27 cellular contexts compared by ENCODE assay signal in genomic region chr13:113765241-113765910, GRCh38. TPM values are rescaled to one million over a fixed set of nuclear protein-coding genes. Genes with fewer than 3 reads are reported as not detected.
DNase-seq lines count a peak whose midpoint lies in the region; ATAC-seq, FAIRE-seq and TF ChIP-seq lines count a peak whose summit lies in the region.
"Had no signal": no experiment of that assay in that cellular context is flagged by ENCODE, and none has a peak within 500 bp of the region (broad histone marks: within the 10 kb centered on the region; RNA-seq: fewer than 3 reads in every experiment).

No MANE protein-coding gene starts in this region.

- no peaks in the 10 kb centered on the region for H3K9me2 ChIP-seq in GM23248 (ENCODE audit: insufficient read depth)

- H3K27ac ChIP-seq in GM23248 (no peak overlapping the region), upper lobe of right lung (no peak overlapping the region)
- H3K27ac ChIP-seq: ascending aorta, C4-2B, epithelial cell of prostate, gastrocnemius medialis, RWPE1, tibial artery had no signal

- FAIRE-seq in D721Med (lab: Jason Lieb, UNC) = no peak

- H2AFZ ChIP-seq in GM23248 = no peak overlapping the region

- H3K4me3 ChIP-seq in GM23248 (no peak overlapping the region), upper lobe of right lung (no peak overlapping the region)
- H3K4me3 ChIP-seq: ascending aorta, gastrocnemius medialis, tibial artery had no signal

- TF ChIP-seq CTCF in glutamatergic neuron (IDR thresholded peaks at IDR 0.05; ENCODE audit: partially characterized antibody, unreplicated experiment) (no peak), upper lobe of right lung (IDR thresholded peaks at IDR 0.05) (no peak), D721Med (IDR thresholded peaks at IDR 0.05; ENCODE audit: insufficient read depth, missing control alignments) (no peak)

- peaks cover 3% of the 10 kb centered on the region for H3K27me3 Mint-ChIP-seq in glutamatergic neuron (ENCODE audit: unreplicated experiment)

- DNase-seq in GM23248 = peak; percentile 12
- peak; percentile 88 for DNase-seq in NCI-H748 (lab: John Stamatoyannopoulos, UW; ENCODE audit: unreplicated experiment)
- DNase-seq in glutamatergic neuron = no peak
- DNase-seq in upper lobe of right lung = peak; percentile 8
- DNase-seq in HEK293T (ENCODE audit: extremely low spot score) = no peak
- DNase-seq in D721Med (ENCODE audit: insufficient read length, low spot score) = no peak
- DNase-seq: activated CD4-positive, CD25-positive, alpha-beta regulatory T cell treated with anti-CD3 and anti-CD28 coated beads, Interleukin-2, amount 50 U/mL, for 72 hours; activated naive CD4-positive, alpha-beta T cell treated with anti-CD3 and anti-CD28 coated beads, Interleukin-2, amount 10 ng/mL, durations not matched to agents 7 days and 5 days; activated T-cell treated with anti-CD3 and anti-CD28 coated beads, Interleukin-2, amount 50 U/mL, for 24 hours; central memory CD4-positive, alpha-beta T cell; DMS 273 treated with DMSO at 0.1 percent for 48 hours; gastrocnemius medialis; KG1; MV-4-11; NCI-H1694 treated with DMSO at 0.1 percent for 48 hours; NCI-H345; posterior cingulate gyrus; stimulated activated CD4-positive, alpha-beta T cell treated with anti-CD3 and anti-CD28 coated beads, Interleukin-2, amount 100 ng/mL, for 48 hours; stimulated activated naive CD8-positive, alpha-beta T cell treated with anti-CD3 and anti-CD28 coated beads, Interleukin-15, Interleukin-2, amounts not matched to agents 100 U/mL and 50 U/mL, for 24 hours had no signal

- no peaks in the 10 kb centered on the region for H3K4me1 ChIP-seq in GM23248 (ENCODE audit: insufficient read depth)
- H3K4me1 ChIP-seq in upper lobe of right lung = no peaks in the 10 kb centered on the region
- H3K4me1 ChIP-seq: ascending aorta, gastrocnemius medialis, tibial artery had no signal

- POLR2A ChIA-PET in HEK293T (lab: Yijun Ruan, JAX) = no interaction called here

- no peak overlapping the region for H3K9ac ChIP-seq in GM23248

- H3K79me2 ChIP-seq in GM23248 (ENCODE audit: insufficient read depth) = no peaks in the 10 kb centered on the region

- WGBS in GM23248 (ENCODE audit: low coverage in 1 of 2, low lambda C conversion rate in 2 of 2, missing lambda C conversion rate in 2 of 2), 2 experiments = 14 to 15% methylated on average over 11 to 12 of the region's 12 CpGs

- H3K36me3 ChIP-seq in GM23248 (ENCODE audit: low read depth) (no peaks in the 10 kb centered on the region), upper lobe of right lung (no peaks in the 10 kb centered on the region)
- H3K36me3 ChIP-seq: gastrocnemius medialis, tibial artery had no signal

- no peaks in the 10 kb centered on the region for H3F3A ChIP-seq in GM23248 (ENCODE audit: insufficient read depth)

- peaks cover 10% of the 10 kb centered on the region for H3K36me3 Mint-ChIP-seq in glutamatergic neuron (ENCODE audit: unreplicated experiment)
- H3K36me3 Mint-ChIP-seq: activated naive CD4-positive, alpha-beta T cell treated with anti-CD3 and anti-CD28 coated beads, Interleukin-2, amount 10 ng/mL, durations not matched to agents 7 days and 5 days had no signal

- no peak overlapping the region for H3K4me3 Mint-ChIP-seq in glutamatergic neuron (ENCODE audit: unreplicated experiment)
- H3K4me3 Mint-ChIP-seq: activated naive CD4-positive, alpha-beta T cell treated with anti-CD3 and anti-CD28 coated beads, Interleukin-2, amount 10 ng/mL, durations not matched to agents 7 days and 5 days; activated T-cell treated with anti-CD3 and anti-CD28 coated beads, Interleukin-2, amount 50 U/mL, for 24 hours; nephron had no signal

- H3K27me3 ChIP-seq in GM23248 (replicated peaks; ENCODE audit: insufficient read depth) (peaks cover 12% of the 10 kb centered on the region), upper lobe of right lung (no peaks in the 10 kb centered on the region)
- H3K27me3 ChIP-seq: ascending aorta had no signal

- intact Hi-C loops in upper lobe of right lung (cut with DNase I) = no loop called here

- peaks cover 4% of the 10 kb centered on the region for H3K9me3 Mint-ChIP-seq in glutamatergic neuron (ENCODE audit: unreplicated experiment)
- H3K9me3 Mint-ChIP-seq: activated naive CD4-positive, alpha-beta T cell treated with anti-CD3 and anti-CD28 coated beads, Interleukin-2, amount 10 ng/mL, durations not matched to agents 7 days and 5 days; activated T-cell treated with anti-CD3 and anti-CD28 coated beads, Interleukin-2, amount 50 U/mL, for 24 hours; nephron had no signal

- H3K9me3 ChIP-seq in GM23248 (ENCODE audit: low read depth) = no peaks in the 10 kb centered on the region
- no peaks in the 10 kb centered on the region for H3K9me3 ChIP-seq in upper lobe of right lung
- H3K9me3 ChIP-seq: ascending aorta, gastrocnemius medialis, tibial artery had no signal

- no peak overlapping the region for H3K4me2 ChIP-seq in GM23248 (ENCODE audit: unreplicated experiment)

- ATAC-seq in upper lobe of right lung (no peak), SK-N-SH treated with all-trans-retinoic acid at 6 μM for 48 hours (no peak)
- ATAC-seq: gastrocnemius medialis; stimulated activated naive CD8-positive, alpha-beta T cell treated with anti-CD3 and anti-CD28 coated beads, Interleukin-15, Interleukin-2, amounts not matched to agents 100 U/mL and 50 U/mL, for 24 hours had no signal

- in situ Hi-C loops in GM23248 (cut with MboI) = no loop called here

- CTCF ChIA-PET in HEK293T (lab: Yijun Ruan, JAX) = no interaction called here

- peaks cover 12% of the 10 kb centered on the region for H3K4me1 Mint-ChIP-seq in glutamatergic neuron (ENCODE audit: low read depth, unreplicated experiment)
- H3K4me1 Mint-ChIP-seq: activated naive CD4-positive, alpha-beta T cell treated with anti-CD3 and anti-CD28 coated beads, Interleukin-2, amount 10 ng/mL, durations not matched to agents 7 days and 5 days had no signal

- H4K20me1 ChIP-seq in GM23248 (ENCODE audit: insufficient read depth) = no peaks in the 10 kb centered on the region

- peak overlapping the region; percentile 64 for H3K27ac Mint-ChIP-seq in glutamatergic neuron (ENCODE audit: unreplicated experiment)
- H3K27ac Mint-ChIP-seq: activated naive CD4-positive, alpha-beta T cell treated with anti-CD3 and anti-CD28 coated beads, Interleukin-2, amount 10 ng/mL, durations not matched to agents 7 days and 5 days; activated T-cell treated with anti-CD3 and anti-CD28 coated beads, Interleukin-2, amount 50 U/mL, for 24 hours; nephron had no signal

TF ChIP-seq in SK-N-SH treated with all-trans-retinoic acid at 6 μM for 48 hours, 23 proteins besides CTCF, POLR2A, EP300 and RAD21 (continues in another document):
- TF ChIP-seq SNAI2 (CRISPR knock-in tag; IDR thresholded peaks at IDR 0.05) (no peak), TOX (CRISPR knock-in tag; IDR thresholded peaks at IDR 0.05; ENCODE audit: borderline replicate concordance) (no peak), OSR1 (CRISPR knock-in tag; IDR thresholded peaks at IDR 0.05) (no peak), CSDC2 (CRISPR knock-in tag; IDR thresholded peaks at IDR 0.05) (no peak), ZC3H10 (CRISPR knock-in tag; IDR thresholded peaks at IDR 0.05) (no peak), BACH2 (CRISPR knock-in tag; IDR thresholded peaks at IDR 0.05; ENCODE audit: borderline replicate concordance) (no peak), POU6F1 (CRISPR knock-in tag; IDR thresholded peaks at IDR 0.05; ENCODE audit: borderline replicate concordance, low read depth) (no peak), ESRRG (CRISPR knock-in tag; IDR thresholded peaks at IDR 0.05) (no peak), TCF4 (CRISPR knock-in tag; IDR thresholded peaks at IDR 0.05; ENCODE audit: borderline replicate concordance) (no peak)

TF ChIP-seq in HEK293T, 16 proteins besides CTCF, POLR2A, EP300 and RAD21:
- TF ChIP-seq FOXA1 (IDR thresholded peaks at IDR 0.05) (no peak), ELF4 (IDR thresholded peaks at IDR 0.05) (no peak), FOXM1 (IDR thresholded peaks at IDR 0.05; ENCODE audit: borderline replicate concordance) (no peak), LEF1 (IDR thresholded peaks at IDR 0.05; ENCODE audit: borderline replicate concordance) (no peak), SP1 (IDR thresholded peaks at IDR 0.05) (no peak), L3MBTL2 (conservative IDR thresholded peaks at IDR 0.05) (no peak), HDGF (IDR thresholded peaks at IDR 0.05; ENCODE audit: borderline replicate concordance) (no peak)

RNA-seq across cellular contexts. Expression of gene TMEM255B, which starts 6.3 kb away (rescaled TPM):
- total RNA-seq in GM23248 (2014; rRNA removed; shearing (Covaris generic)) = 7.7 TPM in 1 of 2 replicates, not detected in the other
- 6.8 and 8.2 TPM in 2 replicates for polyA plus RNA-seq in GM23248 (2016; fragmentation: Nextera tagmentation; extraction: Ambion mirVana)
- total RNA-seq in glutamatergic neuron (ENCODE audit: unreplicated experiment) = 13.8 TPM
- 43.6 TPM for total RNA-seq in upper lobe of right lung
- total RNA-seq: G401 had no signal

Comparison
In these comparisons a context has a peak if more than half of its experiments do, and no peak if none do; other contexts are left out.
1. DNase-seq: peak in GM23248 (single experiment), NCI-H748 (single experiment) and upper lobe of right lung (single experiment); none in glutamatergic neuron (single experiment), HEK293T (single experiment) and D721Med (single experiment).